20 cellular contexts compared by ENCODE assay signal in genomic region chr1:164953095-164953494, GRCh38.
DNase-seq lines count a peak whose midpoint lies in the region; ATAC-seq, FAIRE-seq and TF ChIP-seq lines count a peak whose summit lies in the region.
"Had no signal": no experiment of that assay in that cellular context is flagged by ENCODE, and none has a peak within 500 bp of the region (broad histone marks: within the 10 kb centered on the region; RNA-seq: fewer than 3 reads in every experiment).

No MANE protein-coding gene starts in this region.

- TF ChIP-seq RAD21 in liver (IDR thresholded peaks at IDR 0.05) = peak; percentile 26 to 28
- TF ChIP-seq RAD21 in HepG2 (CRISPR knock-in tag; IDR thresholded peaks at IDR 0.05) = no peak

- H3K36me3 ChIP-seq in liver (ENCODE audit: control insufficient read depth in 4 of 4, insufficient read depth in 3 of 4, low read depth in 1 of 4, low read length in 3 of 4) (no peaks in the 10 kb centered on the region), HepG2 (replicated peaks in 1 of 2; ENCODE audit: control insufficient read depth in 1 of 2, insufficient read depth in 2 of 2, low read length in 2 of 2) (no peaks in the 10 kb centered on the region)
- H3K36me3 ChIP-seq in CD8-positive, alpha-beta memory T cell (ENCODE audit: insufficient read depth, low read length) = no peaks in the 10 kb centered on the region
- H3K36me3 ChIP-seq: transverse colon had no signal

- H3K9me3 Mint-ChIP-seq in nephron progenitor cell = peaks cover 23% of the 10 kb centered on the region
- H3K9me3 Mint-ChIP-seq in CD8-positive, alpha-beta memory T cell = peaks cover 11 to 20% (median 14%) of the 10 kb centered on the region in 5 donors

- H3K27ac ChIP-seq in liver (ENCODE audit: low read depth in 1 of 2, low read length in 2 of 2) (no peak overlapping the region), HepG2 (ENCODE audit: extremely low read length, insufficient read depth, low read length) (no peak overlapping the region)
- no peak overlapping the region for H3K27ac ChIP-seq in CD8-positive, alpha-beta memory T cell (ENCODE audit: low read depth, low read length)
- H3K27ac ChIP-seq: transverse colon had no signal

- in situ Hi-C loops in HepG2 (cut with HindIII; ENCODE audit: extremely low pct_ligation_motif_present, low pct_unique_long_range_greater_than_20kb) = no loop called here

- no peak overlapping the region for H3K4me3 Mint-ChIP-seq in nephron progenitor cell
- H3K4me3 Mint-ChIP-seq in CD8-positive, alpha-beta memory T cell = no peak overlapping the region
- H3K4me3 Mint-ChIP-seq: activated naive CD8-positive, alpha-beta T cell treated with anti-CD3 and anti-CD28 coated beads, Interleukin-2, amount 10 ng/mL, durations not matched to agents 7 days and 5 days; activated T-helper 17 cell treated with anti-CD3 and anti-CD28 coated beads, Interleukin-2, amount 50 U/mL, for 72 hours; brain; dendritic cell treated with granulocyte-macrophage colony-stimulating factor and Interleukin-4, amounts not matched to agents 40 ng/mL and 50 ng/mL, for 4 days; naive thymus-derived CD8-positive, alpha-beta T cell had no signal

- CTCF ChIA-PET in HepG2 (lab: Yijun Ruan, JAX; ENCODE audit: low intra/inter-chr PET ratio, low total read pairs) = no interaction called here
- CTCF ChIA-PET in CD8-positive, alpha-beta memory T cell (lab: Charles Lee) = no interaction called here

- H2AFZ ChIP-seq in HepG2 (ENCODE audit: low read length) = no peak overlapping the region

- peaks cover 16% of the 10 kb centered on the region for H3K4me1 Mint-ChIP-seq in nephron progenitor cell
- no peaks in the 10 kb centered on the region for H3K4me1 Mint-ChIP-seq in CD8-positive, alpha-beta memory T cell
- H3K4me1 Mint-ChIP-seq: activated naive CD8-positive, alpha-beta T cell treated with anti-CD3 and anti-CD28 coated beads, Interleukin-2, amount 10 ng/mL, durations not matched to agents 7 days and 5 days; activated T-helper 17 cell treated with anti-CD3 and anti-CD28 coated beads, Interleukin-2, amount 50 U/mL, for 72 hours; naive thymus-derived CD8-positive, alpha-beta T cell had no signal

- peaks cover 4% of the 10 kb centered on the region for H3K27me3 Mint-ChIP-seq in nephron progenitor cell (ENCODE audit: low read depth, poor library complexity)
- H3K27me3 Mint-ChIP-seq in CD8-positive, alpha-beta memory T cell = no peaks in the 10 kb centered on the region
- H3K27me3 Mint-ChIP-seq: activated naive CD8-positive, alpha-beta T cell treated with anti-CD3 and anti-CD28 coated beads, Interleukin-2, amount 10 ng/mL, durations not matched to agents 7 days and 5 days; activated T-helper 17 cell treated with anti-CD3 and anti-CD28 coated beads, Interleukin-2, amount 50 U/mL, for 72 hours; brain; dendritic cell treated with granulocyte-macrophage colony-stimulating factor and Interleukin-4, amounts not matched to agents 40 ng/mL and 50 ng/mL, for 4 days had no signal

- no peak overlapping the region for H3K4me2 ChIP-seq in HepG2 (ENCODE audit: low read depth, low read length)

- FAIRE-seq in HepG2 (lab: Jason Lieb, UNC) = no peak
- FAIRE-seq: H54 had no signal

- no peaks in the 10 kb centered on the region for H4K20me1 ChIP-seq in HepG2 (ENCODE audit: insufficient read depth, low read length)

- H3K9me3 ChIP-seq in liver (ENCODE audit: control insufficient read depth in 4 of 4, low read length in 3 of 4) (peaks cover 0 to 9% (median 4%) of the 10 kb centered on the region in 4 donors), HepG2 (ENCODE audit: low read length) (peaks cover 20% of the 10 kb centered on the region)
- no peaks in the 10 kb centered on the region for H3K9me3 ChIP-seq in CD8-positive, alpha-beta memory T cell (ENCODE audit: low read length)

- DNase-seq in HepG2 (ENCODE audit: low spot score) (no peak), epithelial cell of esophagus (ENCODE audit: low read depth) (no peak), nephron progenitor cell (no peak), cortex of kidney (lab: John Stamatoyannopoulos, UW) (no peak)
- no peak for DNase-seq in CD8-positive, alpha-beta memory T cell
- DNase-seq: activated CD4-positive, alpha-beta T cell treated with anti-CD3 and anti-CD28 coated beads for 1 hour; activated naive CD8-positive, alpha-beta T cell treated with anti-CD3 and anti-CD28 coated beads, Interleukin-2, amount 10 ng/mL, durations not matched to agents 7 days and 5 days; mammary epithelial cell; naive thymus-derived CD8-positive, alpha-beta T cell; NCI-H2029; NCI-H524 treated with DMSO at 0.1 percent for 48 hours; stimulated activated naive CD4-positive, alpha-beta T cell treated with Interleukin-2 at 50 U/mL for 16 hours; transverse colon had no signal

- H3K9ac ChIP-seq in liver (ENCODE audit: low read depth in 1 of 2, low read length in 2 of 2) (no peak overlapping the region), HepG2 (ENCODE audit: insufficient read depth, low read depth, low read length) (no peak overlapping the region)

- H3K4me3 ChIP-seq in liver (ENCODE audit: low read depth in 1 of 3, low read length in 3 of 3) = no peak overlapping the region
- no peak overlapping the region for H3K4me3 ChIP-seq in HepG2 (replicated peaks in 1 of 3; ENCODE audit: insufficient read depth in 1 of 3, low read depth in 2 of 3, low read length in 3 of 3)
- H3K4me3 ChIP-seq in epithelial cell of esophagus (ENCODE audit: low read length) = no peak overlapping the region
- H3K4me3 ChIP-seq in CD8-positive, alpha-beta memory T cell (ENCODE audit: low read length) = no peak overlapping the region
- H3K4me3 ChIP-seq: transverse colon had no signal

- no peaks in the 10 kb centered on the region for H3K79me2 ChIP-seq in HepG2 (ENCODE audit: insufficient read depth, low read length)

- peak overlapping the region; percentile 47 for H3K27ac Mint-ChIP-seq in nephron progenitor cell
- H3K27ac Mint-ChIP-seq in CD8-positive, alpha-beta memory T cell = no peak overlapping the region
- H3K27ac Mint-ChIP-seq: activated naive CD8-positive, alpha-beta T cell treated with anti-CD3 and anti-CD28 coated beads, Interleukin-2, amount 10 ng/mL, durations not matched to agents 7 days and 5 days; activated T-helper 17 cell treated with anti-CD3 and anti-CD28 coated beads, Interleukin-2, amount 50 U/mL, for 72 hours; brain; dendritic cell treated with granulocyte-macrophage colony-stimulating factor and Interleukin-4, amounts not matched to agents 40 ng/mL and 50 ng/mL, for 4 days; naive thymus-derived CD8-positive, alpha-beta T cell had no signal

- no TSS peak for BruUV-seq in HepG2 (replicated peaks; lab: Mats Ljungman, UMichigan)

- no peak for TF ChIP-seq EP300 in HepG2 (IDR thresholded peaks at IDR 0.05; ENCODE audit: low read depth in 2 of 2, low read length in 2 of 2)
- TF ChIP-seq EP300 in HepG2 (CRISPR knock-in tag; IDR thresholded peaks at IDR 0.05; ENCODE audit: borderline replicate concordance) = no peak

- H3K27me3 ChIP-seq in liver (ENCODE audit: control insufficient read depth in 4 of 4, insufficient read depth in 4 of 4, low read length in 3 of 4) (no peaks in the 10 kb centered on the region), HepG2 (ENCODE audit: control insufficient read depth in 1 of 2, insufficient read depth in 2 of 2, low read length in 2 of 2) (no peaks in the 10 kb centered on the region)
- H3K27me3 ChIP-seq in CD8-positive, alpha-beta memory T cell (ENCODE audit: insufficient read depth, low read length, poor library complexity, severe bottlenecking) = no peaks in the 10 kb centered on the region
- H3K27me3 ChIP-seq: transverse colon had no signal

- POLR2A ChIA-PET in HepG2 (lab: Yijun Ruan, JAX) = no interaction called here
- POLR2A ChIA-PET in CD8-positive, alpha-beta memory T cell (lab: Charles Lee) = no interaction called here

- TF ChIP-seq CTCF in liver (IDR thresholded peaks at IDR 0.05; ENCODE audit: low read depth, low read length, missing input control) (no peak), HepG2 (CRISPR knock-in tag; IDR thresholded peaks at IDR 0.05) (no peak), epithelial cell of esophagus (IDR thresholded peaks at IDR 0.05; ENCODE audit: insufficient read depth, low read depth, low read length, missing control alignments) (peak; percentile 27), nephron progenitor cell (IDR thresholded peaks at IDR 0.05) (no peak)

- peaks cover 6% of the 10 kb centered on the region for H3K36me3 Mint-ChIP-seq in nephron progenitor cell (ENCODE audit: low read depth)
- no peaks in the 10 kb centered on the region for H3K36me3 Mint-ChIP-seq in CD8-positive, alpha-beta memory T cell
- H3K36me3 Mint-ChIP-seq: activated naive CD8-positive, alpha-beta T cell treated with anti-CD3 and anti-CD28 coated beads, Interleukin-2, amount 10 ng/mL, durations not matched to agents 7 days and 5 days had no signal

- TF ChIP-seq POLR2A in HepG2 (IDR thresholded peaks at IDR 0.05; ENCODE audit: insufficient read depth in 1 of 2, low read depth in 2 of 2, low read length in 2 of 2) = no peak

- WGBS in liver = 55% methylated on average over 1 of the region's 1 CpG
- 0% methylated on average over 1 of the region's 1 CpG for WGBS in HepG2 (ENCODE audit: low lambda C conversion rate)

- ATAC-seq in HepG2 (no peak), GM19455 (IDR thresholded peaks at IDR 0.05; ENCODE audit: unreplicated experiment) (no peak), GM19324 (IDR thresholded peaks at IDR 0.05; ENCODE audit: low FRiP score, unreplicated experiment) (no peak)
- ATAC-seq: activated T-helper 17 cell treated with anti-CD3 and anti-CD28 coated beads, Interleukin-2, amount 50 U/mL, for 72 hours; naive thymus-derived CD8-positive, alpha-beta T cell had no signal

- intact Hi-C loops in HepG2 (cut with micrococcal nuclease; ENCODE audit: unreplicated experiment) = no loop called here

- no peaks in the 10 kb centered on the region for H3K4me1 ChIP-seq in liver (ENCODE audit: control insufficient read depth in 4 of 4, insufficient read depth in 4 of 4, low read length in 3 of 4)
- H3K4me1 ChIP-seq in HepG2 (ENCODE audit: insufficient read depth, low read length) = no peaks in the 10 kb centered on the region
- no peaks in the 10 kb centered on the region for H3K4me1 ChIP-seq in CD8-positive, alpha-beta memory T cell (ENCODE audit: insufficient read depth, low read length)
- H3K4me1 ChIP-seq: transverse colon had no signal

TF ChIP-seq in liver, 16 proteins besides CTCF, POLR2A, EP300 and RAD21 (continues in another document):
- TF ChIP-seq EGR1 (IDR thresholded peaks at IDR 0.05; ENCODE audit: low read depth in 2 of 2) = no peak
- TF ChIP-seq SP1 (IDR thresholded peaks at IDR 0.05) = no peak
- no peak for TF ChIP-seq FOXA1 (IDR thresholded peaks at IDR 0.05)
- no peak for TF ChIP-seq GABPA (IDR thresholded peaks at IDR 0.05 in 1 of 2, conservative IDR thresholded peaks at IDR 0.05 in 1 of 2)

TF ChIP-seq in HepG2, 621 proteins besides CTCF, POLR2A, EP300 and RAD21 (continues in another document):
- TF ChIP-seq ZNF326 (CRISPR knock-in tag; IDR thresholded peaks at IDR 0.05; ENCODE audit: borderline replicate concordance) = no peak
- TF ChIP-seq ZFP62 (CRISPR knock-in tag; IDR thresholded peaks at IDR 0.05) = no peak
- no peak for TF ChIP-seq NCOA1 (CRISPR knock-in tag; IDR thresholded peaks at IDR 0.05)
- no peak for TF ChIP-seq ZNF367 (CRISPR knock-in tag; IDR thresholded peaks at IDR 0.05; ENCODE audit: borderline replicate concordance)
